In genomic region chr15:78211189-78211921, GRCh38 we compare ENCODE assay signal across 1 cellular context.
TF ChIP-seq lines count a peak whose summit lies in the region.

No MANE protein-coding gene starts in this region.

TF ChIP-seq in K562, 482 proteins besides CTCF, POLR2A, EP300 and RAD21 (continued from another document and continues in another):
- TF ChIP-seq E2F6 (IDR thresholded peaks at IDR 0.05; ENCODE audit: borderline replicate concordance in 1 of 2, extremely low read depth in 1 of 2, insufficient read depth in 1 of 2, insufficient read length in 1 of 2, low read depth in 1 of 2, low read length in 1 of 2, poor library complexity in 1 of 2, severe bottlenecking in 1 of 2) (no peak), TCF3 (CRISPR knock-in tag; IDR thresholded peaks at IDR 0.05) (peak; percentile 56; the same call in 1 of the 2 replicates), CEBPB (tag; IDR thresholded peaks at IDR 0.05) (peak; percentile 50; the same call in 1 of the 2 replicates), TFAP4 (CRISPR knock-in tag; IDR thresholded peaks at IDR 0.05; ENCODE audit: borderline replicate concordance) (no peak), FOXJ2 (tag; IDR thresholded peaks at IDR 0.05) (no peak), PTTG1 (tag; IDR thresholded peaks at IDR 0.05; ENCODE audit: low read depth) (no peak), ARID2 (IDR thresholded peaks at IDR 0.05) (no peak), SP1 (CRISPR knock-in tag; IDR thresholded peaks at IDR 0.05) (no peak), RFX5 (IDR thresholded peaks at IDR 0.05; ENCODE audit: low read depth, low read length) (no peak), E2F4 (CRISPR knock-in tag; IDR thresholded peaks at IDR 0.05; ENCODE audit: low read depth) (no peak), NCOR1 (IDR thresholded peaks at IDR 0.05) (no peak), NBN (IDR thresholded peaks at IDR 0.05; ENCODE audit: low read depth) (no peak), BRD4 (IDR thresholded peaks at IDR 0.05) (no peak), KAT2B (IDR thresholded peaks at IDR 0.05; ENCODE audit: low read depth, low read length) (no peak), TAL1 (IDR thresholded peaks at IDR 0.05) (peak; percentile 26; the same call in 1 of the 2 replicates), HDAC8 (tag; IDR thresholded peaks at IDR 0.05) (no peak), NFE2 (IDR thresholded peaks at IDR 0.05; ENCODE audit: low read depth) (no peak), SMAD3 (CRISPR knock-in tag; conservative IDR thresholded peaks at IDR 0.05) (no peak), MEIS2 (IDR thresholded peaks at IDR 0.05; ENCODE audit: partially characterized antibody) (peak; percentile 59), ETV6 (IDR thresholded peaks at IDR 0.05; ENCODE audit: borderline replicate concordance in 1 of 2, low read depth in 2 of 2, low read length in 1 of 2) (no peak), ETV6 (CRISPR knock-in tag; IDR thresholded peaks at IDR 0.05; ENCODE audit: borderline replicate concordance) (no peak), ZNF639 (CRISPR knock-in tag; conservative IDR thresholded peaks at IDR 0.05 in 1 of 2, IDR thresholded peaks at IDR 0.05 in 1 of 2) (no peak), PPARD (CRISPR knock-in tag; IDR thresholded peaks at IDR 0.05) (no peak), ZNF695 (CRISPR knock-in tag; IDR thresholded peaks at IDR 0.05) (no peak), TRIM28 (IDR thresholded peaks at IDR 0.05) (no peak), EZH2 (IDR thresholded peaks at IDR 0.05; ENCODE audit: borderline replicate concordance, low read depth, low read length) (no peak), ZFPM2 (CRISPR knock-in tag; IDR thresholded peaks at IDR 0.05) (no peak), ZNF780A (CRISPR knock-in tag; IDR thresholded peaks at IDR 0.05) (no peak), NR2F6 (CRISPR knock-in tag; IDR thresholded peaks at IDR 0.05) (no peak), ELF2 (CRISPR knock-in tag; IDR thresholded peaks at IDR 0.05) (no peak), PHTF2 (CRISPR knock-in tag; IDR thresholded peaks at IDR 0.05) (no peak), LEF1 (IDR thresholded peaks at IDR 0.05) (no peak), HMG20A (CRISPR knock-in tag; conservative IDR thresholded peaks at IDR 0.05) (no peak), POLR2AphosphoS2 (IDR thresholded peaks at IDR 0.05; ENCODE audit: low read length) (no peak), ZNF586 (CRISPR knock-in tag; conservative IDR thresholded peaks at IDR 0.05) (no peak), CHD7 (IDR thresholded peaks at IDR 0.05; ENCODE audit: low read depth, low read length) (no peak), ZNF140 (CRISPR knock-in tag; IDR thresholded peaks at IDR 0.05) (no peak), SOX6 (IDR thresholded peaks at IDR 0.05) (peak; percentile 80), SMARCA5 (IDR thresholded peaks at IDR 0.05) (peak; percentile 47; the same call in 1 of the 2 replicates)
- TF ChIP-seq, protein P1, sequence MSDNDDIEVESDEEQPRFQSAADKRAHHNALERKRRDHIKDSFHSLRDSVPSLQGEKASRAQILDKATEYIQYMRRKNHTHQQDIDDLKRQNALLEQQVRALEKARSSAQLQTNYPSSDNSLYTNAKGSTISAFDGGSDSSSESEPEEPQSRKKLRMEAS (CRISPR knock-in tag; IDR thresholded peaks at IDR 0.05), result no peak
- TF ChIP-seq, protein P2, sequence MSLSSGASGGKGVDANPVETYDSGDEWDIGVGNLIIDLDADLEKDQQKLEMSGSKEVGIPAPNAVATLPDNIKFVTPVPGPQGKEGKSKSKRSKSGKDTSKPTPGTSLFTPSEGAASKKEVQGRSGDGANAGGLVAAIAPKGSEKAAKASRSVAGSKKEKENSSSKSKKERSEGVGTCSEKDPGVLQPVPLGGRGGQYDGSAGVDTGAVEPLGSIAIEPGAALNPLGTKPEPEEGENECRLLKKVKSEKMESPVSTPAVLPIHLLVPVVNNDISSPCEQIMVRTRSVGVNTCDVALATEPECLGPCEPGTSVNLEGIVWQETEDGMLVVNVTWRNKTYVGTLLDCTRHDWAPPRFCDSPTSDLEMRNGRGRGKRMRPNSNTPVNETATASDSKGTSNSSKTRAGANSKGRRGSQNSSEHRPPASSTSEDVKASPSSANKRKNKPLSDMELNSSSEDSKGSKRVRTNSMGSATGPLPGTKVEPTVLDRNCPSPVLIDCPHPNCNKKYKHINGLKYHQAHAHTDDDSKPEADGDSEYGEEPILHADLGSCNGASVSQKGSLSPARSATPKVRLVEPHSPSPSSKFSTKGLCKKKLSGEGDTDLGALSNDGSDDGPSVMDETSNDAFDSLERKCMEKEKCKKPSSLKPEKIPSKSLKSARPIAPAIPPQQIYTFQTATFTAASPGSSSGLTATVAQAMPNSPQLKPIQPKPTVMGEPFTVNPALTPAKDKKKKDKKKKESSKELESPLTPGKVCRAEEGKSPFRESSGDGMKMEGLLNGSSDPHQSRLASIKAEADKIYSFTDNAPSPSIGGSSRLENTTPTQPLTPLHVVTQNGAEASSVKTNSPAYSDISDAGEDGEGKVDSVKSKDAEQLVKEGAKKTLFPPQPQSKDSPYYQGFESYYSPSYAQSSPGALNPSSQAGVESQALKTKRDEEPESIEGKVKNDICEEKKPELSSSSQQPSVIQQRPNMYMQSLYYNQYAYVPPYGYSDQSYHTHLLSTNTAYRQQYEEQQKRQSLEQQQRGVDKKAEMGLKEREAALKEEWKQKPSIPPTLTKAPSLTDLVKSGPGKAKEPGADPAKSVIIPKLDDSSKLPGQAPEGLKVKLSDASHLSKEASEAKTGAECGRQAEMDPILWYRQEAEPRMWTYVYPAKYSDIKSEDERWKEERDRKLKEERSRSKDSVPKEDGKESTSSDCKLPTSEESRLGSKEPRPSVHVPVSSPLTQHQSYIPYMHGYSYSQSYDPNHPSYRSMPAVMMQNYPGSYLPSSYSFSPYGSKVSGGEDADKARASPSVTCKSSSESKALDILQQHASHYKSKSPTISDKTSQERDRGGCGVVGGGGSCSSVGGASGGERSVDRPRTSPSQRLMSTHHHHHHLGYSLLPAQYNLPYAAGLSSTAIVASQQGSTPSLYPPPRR (CRISPR knock-in tag; IDR thresholded peaks at IDR 0.05; ENCODE audit: borderline replicate concordance), result no peak
- TF ChIP-seq, protein P3, sequence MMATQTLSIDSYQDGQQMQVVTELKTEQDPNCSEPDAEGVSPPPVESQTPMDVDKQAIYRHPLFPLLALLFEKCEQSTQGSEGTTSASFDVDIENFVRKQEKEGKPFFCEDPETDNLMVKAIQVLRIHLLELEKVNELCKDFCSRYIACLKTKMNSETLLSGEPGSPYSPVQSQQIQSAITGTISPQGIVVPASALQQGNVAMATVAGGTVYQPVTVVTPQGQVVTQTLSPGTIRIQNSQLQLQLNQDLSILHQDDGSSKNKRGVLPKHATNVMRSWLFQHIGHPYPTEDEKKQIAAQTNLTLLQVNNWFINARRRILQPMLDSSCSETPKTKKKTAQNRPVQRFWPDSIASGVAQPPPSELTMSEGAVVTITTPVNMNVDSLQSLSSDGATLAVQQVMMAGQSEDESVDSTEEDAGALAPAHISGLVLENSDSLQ (IDR thresholded peaks at IDR 0.05), result peak; percentile 51
- TF ChIP-seq, protein P4, sequence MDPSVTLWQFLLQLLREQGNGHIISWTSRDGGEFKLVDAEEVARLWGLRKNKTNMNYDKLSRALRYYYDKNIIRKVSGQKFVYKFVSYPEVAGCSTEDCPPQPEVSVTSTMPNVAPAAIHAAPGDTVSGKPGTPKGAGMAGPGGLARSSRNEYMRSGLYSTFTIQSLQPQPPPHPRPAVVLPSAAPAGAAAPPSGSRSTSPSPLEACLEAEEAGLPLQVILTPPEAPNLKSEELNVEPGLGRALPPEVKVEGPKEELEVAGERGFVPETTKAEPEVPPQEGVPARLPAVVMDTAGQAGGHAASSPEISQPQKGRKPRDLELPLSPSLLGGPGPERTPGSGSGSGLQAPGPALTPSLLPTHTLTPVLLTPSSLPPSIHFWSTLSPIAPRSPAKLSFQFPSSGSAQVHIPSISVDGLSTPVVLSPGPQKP (CRISPR knock-in tag; IDR thresholded peaks at IDR 0.05), result no peak
